16 cellular contexts compared by ENCODE assay signal in the genomic region with DNA sequence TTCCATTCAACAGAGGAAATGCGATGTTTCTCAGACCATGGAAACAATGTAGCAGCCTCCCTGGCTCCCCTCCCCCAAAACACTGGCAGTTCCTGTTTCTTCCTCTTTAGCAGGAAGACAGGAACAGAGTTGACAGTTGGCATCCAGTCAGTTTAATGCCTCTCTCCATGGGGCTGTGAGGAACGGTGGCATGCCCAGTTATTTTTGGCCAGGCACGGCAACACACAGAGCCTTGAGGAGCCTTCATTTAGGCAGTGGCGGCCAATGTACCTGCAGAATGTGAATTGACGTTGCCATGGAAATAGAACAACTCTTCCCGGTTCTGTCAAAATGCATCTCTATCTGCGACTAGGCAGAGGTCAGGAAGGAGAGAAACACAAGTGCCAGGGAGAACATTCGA.
DNase-seq lines count a peak whose midpoint lies in the region; ATAC-seq and TF ChIP-seq lines count a peak whose summit lies in the region.
"Had no signal": no experiment of that assay in that cellular context is flagged by ENCODE, and none has a peak within 500 bp of the region (broad histone marks: within the 10 kb centered on the region; RNA-seq: fewer than 3 reads in every experiment).

No MANE protein-coding gene starts in this region.

- no peak overlapping the region for H3K4me3 Mint-ChIP-seq in activated CD8-positive, alpha-beta T cell treated with anti-CD3 and anti-CD28 coated beads for 36 hours
- H3K4me3 Mint-ChIP-seq in HFFc6 = no peak overlapping the region

- H3K36me3 Mint-ChIP-seq in activated CD8-positive, alpha-beta T cell treated with anti-CD3 and anti-CD28 coated beads for 36 hours (ENCODE audit: low read depth) = no peaks in the 10 kb centered on the region
- no peaks in the 10 kb centered on the region for H3K36me3 Mint-ChIP-seq in HFFc6 (ENCODE audit: low read depth)

- no peak overlapping the region for H3K27ac Mint-ChIP-seq in activated CD8-positive, alpha-beta T cell treated with anti-CD3 and anti-CD28 coated beads for 36 hours
- H3K27ac Mint-ChIP-seq in HFFc6 = no peak overlapping the region

- no peak overlapping the region for H3K9ac ChIP-seq in iPS-18a (ENCODE audit: low read length)

- H3K27me3 ChIP-seq in A673 (replicated peaks; ENCODE audit: insufficient read depth, low read depth, low read length, poor library complexity) (no peaks in the 10 kb centered on the region), iPS-18a (ENCODE audit: control insufficient read depth, insufficient read depth, low read length) (no peaks in the 10 kb centered on the region)
- H3K27me3 ChIP-seq: ascending aorta, dorsolateral prefrontal cortex had no signal

- CTCF ChIA-PET in A673 (lab: Charles Lee) = no interaction called here
- CTCF ChIA-PET in activated CD8-positive, alpha-beta T cell treated with anti-CD3 and anti-CD28 coated beads for 36 hours (lab: Charles Lee) = no interaction called here

- H3K9me3 ChIP-seq in A673 (ENCODE audit: low read depth, low read length, poor library complexity, severe bottlenecking) = peaks cover 12% of the 10 kb centered on the region
- H3K9me3 ChIP-seq in iPS-18a (ENCODE audit: control insufficient read depth, low read depth, low read length) = no peaks in the 10 kb centered on the region
- H3K9me3 ChIP-seq: ascending aorta had no signal

- no peaks in the 10 kb centered on the region for H3K36me3 ChIP-seq in A673 (ENCODE audit: insufficient read depth, low read length, poor library complexity, severe bottlenecking)
- H3K36me3 ChIP-seq in iPS-18a (ENCODE audit: control insufficient read depth, low read depth, low read length) = no peaks in the 10 kb centered on the region
- H3K36me3 ChIP-seq: ascending aorta had no signal

- no peak for ATAC-seq in activated CD8-positive, alpha-beta T cell treated with anti-CD3 and anti-CD28 coated beads for 36 hours
- ATAC-seq in GM21423 (IDR thresholded peaks at IDR 0.05; ENCODE audit: unreplicated experiment) = no peak

- H3K27me3 Mint-ChIP-seq in activated CD8-positive, alpha-beta T cell treated with anti-CD3 and anti-CD28 coated beads for 36 hours = peaks cover 4% of the 10 kb centered on the region
- H3K27me3 Mint-ChIP-seq in HFFc6 (ENCODE audit: insufficient read depth) = no peaks in the 10 kb centered on the region

- H3K4me3 ChIP-seq in A673 (ENCODE audit: low read depth, low read length, poor library complexity, severe bottlenecking) = no peak overlapping the region
- peak overlapping the region; percentile 23 for H3K4me3 ChIP-seq in iPS-18a (ENCODE audit: low read length)
- H3K4me3 ChIP-seq: ascending aorta, dorsolateral prefrontal cortex had no signal

- no peak for TF ChIP-seq CTCF in A673 (conservative IDR thresholded peaks at IDR 0.05; ENCODE audit: low read depth, low read length)
- TF ChIP-seq CTCF in activated CD8-positive, alpha-beta T cell treated with anti-CD3 and anti-CD28 coated beads for 36 hours (IDR thresholded peaks at IDR 0.05) = no peak
- TF ChIP-seq CTCF in HFFc6 (IDR thresholded peaks at IDR 0.05) = no peak

- H3K4me1 Mint-ChIP-seq in activated CD8-positive, alpha-beta T cell treated with anti-CD3 and anti-CD28 coated beads for 36 hours (ENCODE audit: low read depth) = no peaks in the 10 kb centered on the region
- H3K4me1 Mint-ChIP-seq in HFFc6 (ENCODE audit: low read depth) = peaks cover 18% of the 10 kb centered on the region

- intact Hi-C loops in A673 (cut with micrococcal nuclease; ENCODE audit: unreplicated experiment) = no loop called here
- intact Hi-C loops in activated CD8-positive, alpha-beta T cell treated with anti-CD3 and anti-CD28 coated beads for 36 hours (cut with micrococcal nuclease) = no loop called here

- H3K27ac ChIP-seq in A673 (ENCODE audit: low read depth, low read length, poor library complexity, severe bottlenecking) = no peak overlapping the region
- no peak overlapping the region for H3K27ac ChIP-seq in iPS-18a (ENCODE audit: low read length)
- H3K27ac ChIP-seq: ascending aorta, dorsolateral prefrontal cortex had no signal

- H3K9me3 Mint-ChIP-seq in activated CD8-positive, alpha-beta T cell treated with anti-CD3 and anti-CD28 coated beads for 36 hours = peaks cover 1% of the 10 kb centered on the region
- peaks cover 5% of the 10 kb centered on the region for H3K9me3 Mint-ChIP-seq in HFFc6

- no TSS peak for BruUV-seq in A673 (replicated peaks; lab: Mats Ljungman, UMichigan)

- POLR2A ChIA-PET in A673 (lab: Charles Lee; ENCODE audit: low non-redundant PET) = no interaction called here
- POLR2A ChIA-PET in activated CD8-positive, alpha-beta T cell treated with anti-CD3 and anti-CD28 coated beads for 36 hours (lab: Charles Lee) = no interaction called here

- in situ Hi-C loops in G401 (cut with HindIII; ENCODE audit: low sequenced_read_pairs) = no loop called here

- DNase-seq in A673 (ENCODE audit: low spot score) (peak; percentile 10), G401 (ENCODE audit: low spot score) (peak; percentile 89), SKM-1 (lab: John Stamatoyannopoulos, UW; ENCODE audit: unreplicated experiment) (peak; percentile 53), NCI-H82 treated with DMSO at 0.1 percent for 48 hours (lab: John Stamatoyannopoulos, UW; ENCODE audit: unreplicated experiment) (no peak), HFFc6 (no peak)
- DNase-seq in activated CD8-positive, alpha-beta T cell treated with anti-CD3 and anti-CD28 coated beads for 36 hours = no peak
- DNase-seq: activated CD4-positive, alpha-beta T cell treated with anti-CD3 and anti-CD28 coated beads, Interleukin-2, amount 50 U/mL, for 1 hour; EL; GOT3; NCI-H1092 treated with DMSO at 0.1 percent for 48 hours; stimulated activated CD4-positive, alpha-beta T cell treated with anti-CD3 and anti-CD28 coated beads, Interleukin-4, amount 100 ng/mL, for 24 hours; stimulated activated naive CD4-positive, alpha-beta T cell treated with Interleukin-2 at 50 U/mL for 16 hours had no signal

- no peaks in the 10 kb centered on the region for H3K4me1 ChIP-seq in A673 (ENCODE audit: insufficient read depth, low read length, poor library complexity, severe bottlenecking)
- H3K4me1 ChIP-seq in iPS-18a (ENCODE audit: control insufficient read depth, low read depth, low read length) = peaks cover 8% of the 10 kb centered on the region
- H3K4me1 ChIP-seq: ascending aorta had no signal

Comparison
In these comparisons a context has a peak if more than half of its experiments do, and no peak if none do; other contexts are left out.
1. DNase-seq: peak in A673 (single experiment), G401 (single experiment) and SKM-1 (single experiment); none in NCI-H82 treated with DMSO at 0.1 percent for 48 hours (single experiment), activated CD8-positive, alpha-beta T cell treated with anti-CD3 and anti-CD28 coated beads for 36 hours (single experiment) and HFFc6 (single experiment).